ENCODE assay signal across 14 cellular contexts in the genomic region with DNA sequence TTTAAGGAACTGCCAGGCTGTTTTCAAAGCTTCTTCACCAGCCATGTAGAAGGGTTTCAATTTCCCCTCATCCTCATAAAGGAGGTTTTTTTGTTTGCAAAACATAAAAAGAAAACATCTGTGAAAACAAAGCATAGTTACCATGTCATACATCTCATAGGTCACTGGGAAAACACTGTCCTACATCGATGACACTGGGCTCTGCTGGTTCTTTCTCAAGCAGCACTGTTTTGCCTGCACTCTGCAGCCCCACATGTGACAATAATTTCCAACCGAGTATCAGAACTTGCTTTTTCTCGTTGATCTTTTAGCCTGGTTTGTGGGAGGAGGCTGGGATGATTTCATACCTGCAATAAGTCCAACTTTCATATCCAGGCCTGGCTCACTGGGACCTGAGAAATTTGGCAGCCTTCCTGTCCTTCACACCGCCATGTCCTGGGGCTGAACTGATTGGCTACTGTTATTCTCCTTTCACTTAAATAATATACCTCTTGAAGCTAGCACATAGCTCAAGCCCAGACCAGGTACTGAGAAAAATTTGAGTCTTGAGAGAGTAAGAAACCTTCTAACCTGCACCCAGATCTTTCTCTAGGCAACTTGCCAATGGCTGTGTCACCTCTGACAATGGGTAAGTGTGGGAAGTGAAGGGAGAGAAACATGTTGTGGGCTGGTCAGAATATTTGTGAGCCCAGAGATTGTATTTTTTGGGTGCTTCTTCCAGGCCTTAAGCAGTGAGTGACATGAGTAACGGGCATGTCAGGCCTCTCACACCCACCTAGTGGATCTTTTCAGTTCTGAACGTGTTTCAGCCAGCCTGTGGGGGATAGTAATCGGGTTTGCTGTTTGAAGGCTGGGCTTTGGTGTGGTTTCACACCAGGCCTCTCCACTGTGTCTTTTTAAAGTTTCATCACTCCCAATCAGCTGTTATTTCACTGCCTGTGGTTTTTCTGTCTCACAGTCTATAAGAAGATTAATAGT.
DNase-seq lines count a peak whose midpoint lies in the region; ATAC-seq, FAIRE-seq and TF ChIP-seq lines count a peak whose summit lies in the region.
"Had no signal": no experiment of that assay in that cellular context is flagged by ENCODE, and none has a peak within 500 bp of the region (broad histone marks: within the 10 kb centered on the region; RNA-seq: fewer than 3 reads in every experiment).

No MANE protein-coding gene starts in this region.

- DNase-seq in HPDE6-E6E7 (ENCODE audit: extremely low spot score) (peak; percentile 17), astrocyte of the spinal cord (ENCODE audit: low read depth, low spot score) (peak; percentile 1), right cardiac atrium (peak in 1 of 3 donors; percentile 44), suprapubic skin (ENCODE audit: low spot score in 2 of 2) (no peak), NCI-H187 treated with DMSO at 0.1 percent for 48 hours (lab: John Stamatoyannopoulos, UW) (no peak), kidney (no peak), SK-N-DZ (ENCODE audit: low spot score) (no peak)
- DNase-seq: activated effector memory CD4-positive, alpha-beta T cell treated with anti-CD3 and anti-CD28 coated beads, Interleukin-2, amount 50 U/mL, for 16 hours; DMS 273 treated with DMSO at 0.1 percent for 48 hours; hippocampal formation; NCI-H774; nephron progenitor cell; SHP77 had no signal

- FAIRE-seq in kidney (lab: Jason Lieb, UNC), result no peak

- H3K9ac ChIP-seq in kidney (ENCODE audit: low read length in 2 of 2), result no peak overlapping the region

- no peak for TF ChIP-seq POLR2A in suprapubic skin (IDR thresholded peaks at IDR 0.05)

- peak; percentile 54 to 56 for ATAC-seq in right cardiac atrium
- ATAC-seq: activated CD4-positive, CD25-positive, alpha-beta regulatory T cell treated with anti-CD3 and anti-CD28 coated beads, Interleukin-2, amount 50 U/mL, for 24 hours had no signal

- H3K4me1 ChIP-seq in right cardiac atrium (ENCODE audit: control insufficient read depth, insufficient read depth, low read length) (peaks cover 3% of the 10 kb centered on the region), suprapubic skin (peaks cover 16% of the 10 kb centered on the region), kidney (ENCODE audit: control insufficient read depth in 1 of 2, insufficient read depth in 1 of 2, low read depth in 1 of 2, low read length in 2 of 2) (no peaks in the 10 kb centered on the region)

- H3K36me3 ChIP-seq in suprapubic skin (no peaks in the 10 kb centered on the region), kidney (ENCODE audit: control insufficient read depth in 1 of 2, insufficient read depth in 2 of 2, low read length in 2 of 2) (no peaks in the 10 kb centered on the region)

- no peaks in the 10 kb centered on the region for H3K27me3 ChIP-seq in right cardiac atrium (ENCODE audit: control insufficient read depth, insufficient read depth)
- H3K27me3 ChIP-seq in suprapubic skin, result no peaks in the 10 kb centered on the region

- intact Hi-C loops in right cardiac atrium (cut with DNase I) (no loop called here), kidney (cut with DNase I) (no loop called here)

- no peak for TF ChIP-seq EP300 in suprapubic skin (IDR thresholded peaks at IDR 0.05)

- 50% methylated on average over 7 of the region's 7 CpGs for WGBS in right cardiac atrium
- 34% methylated on average over 7 of the region's 7 CpGs for WGBS in suprapubic skin

- in situ Hi-C loops in astrocyte of the spinal cord (cut with HindIII; ENCODE audit: low sequenced_read_pairs), result no loop called here

- H3K27ac ChIP-seq in right cardiac atrium (ENCODE audit: low read length), result no peak overlapping the region
- peak overlapping the region; percentile 42 for H3K27ac ChIP-seq in suprapubic skin
- H3K27ac ChIP-seq in kidney (ENCODE audit: low read depth in 2 of 2, low read length in 2 of 2), result no peak overlapping the region

- no peak for TF ChIP-seq CTCF in astrocyte of the spinal cord (IDR thresholded peaks at IDR 0.05; ENCODE audit: low read depth, low read length)
- no peak for TF ChIP-seq CTCF in suprapubic skin (IDR thresholded peaks at IDR 0.05)
- TF ChIP-seq CTCF in kidney (IDR thresholded peaks at IDR 0.05; ENCODE audit: borderline replicate concordance, extremely low read depth, insufficient read depth), result no peak

- H3K4me3 ChIP-seq in astrocyte of the spinal cord (ENCODE audit: low read depth, low read length) (no peak overlapping the region), right cardiac atrium (ENCODE audit: low read length) (no peak overlapping the region), suprapubic skin (no peak overlapping the region), kidney (ENCODE audit: low read length in 2 of 2) (no peak overlapping the region)

- H3K9me3 ChIP-seq in right cardiac atrium (ENCODE audit: control insufficient read depth, low read length), result no peaks in the 10 kb centered on the region
- no peaks in the 10 kb centered on the region for H3K9me3 ChIP-seq in suprapubic skin
- H3K9me3 ChIP-seq in kidney (ENCODE audit: control insufficient read depth in 1 of 2, low read length in 2 of 2), result peaks cover 0 to 4% of the 10 kb centered on the region in 2 donors

Comparison
In these comparisons a context has a peak if more than half of its experiments do, and no peak if none do; other contexts are left out.
1. DNase-seq: peak in HPDE6-E6E7 (single experiment) and astrocyte of the spinal cord (single experiment); none in suprapubic skin (0 of 2), NCI-H187 treated with DMSO at 0.1 percent for 48 hours (single experiment), kidney (single experiment) and SK-N-DZ (single experiment).